1 cellular context compared by ENCODE assay signal in the genomic region with DNA sequence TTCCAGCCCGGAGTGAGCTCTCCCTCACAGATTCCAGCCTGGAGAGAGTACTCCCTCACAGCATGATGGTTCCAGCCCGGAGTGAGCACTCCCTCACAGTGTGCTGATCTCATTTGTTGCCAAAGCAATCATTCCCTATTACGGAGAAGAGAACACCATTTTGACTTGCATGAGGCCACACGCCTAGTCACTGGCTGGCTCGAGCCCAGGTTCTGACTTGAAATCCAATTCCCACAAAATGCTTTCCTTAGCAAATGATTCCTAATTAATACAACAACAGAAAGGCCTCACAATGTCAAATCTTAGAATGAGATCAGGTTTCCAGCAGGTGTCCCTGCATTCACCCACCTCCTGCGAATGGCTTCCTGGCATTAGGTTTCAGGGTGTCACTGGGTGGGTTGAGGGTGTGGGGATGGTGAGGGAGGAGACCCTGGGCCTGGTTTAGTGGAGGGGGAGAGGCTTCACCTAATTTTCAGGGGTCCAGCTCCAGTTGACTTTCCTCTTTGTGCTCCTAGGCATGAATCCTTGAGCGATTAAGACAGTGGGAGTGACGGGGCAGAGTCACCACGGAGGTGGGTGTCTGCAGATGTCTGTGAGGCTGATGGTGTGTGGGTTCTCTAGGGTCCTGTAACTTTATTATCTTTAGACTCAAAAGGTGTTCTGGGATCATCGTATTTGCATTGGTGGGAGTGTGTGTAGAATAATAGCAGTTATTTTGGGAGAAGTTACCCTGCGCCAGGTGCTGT.
TF ChIP-seq lines count a peak whose summit lies in the region.

No MANE protein-coding gene starts in this region.

TF ChIP-seq in IMR-90, 13 proteins besides CTCF, POLR2A, EP300 and RAD21:
- no peak for TF ChIP-seq NFE2L2 (IDR thresholded peaks at IDR 0.05; ENCODE audit: low read depth, low read length)
- no peak for TF ChIP-seq MAFK (IDR thresholded peaks at IDR 0.05; ENCODE audit: low read depth, low read length)
- TF ChIP-seq, protein P1, sequence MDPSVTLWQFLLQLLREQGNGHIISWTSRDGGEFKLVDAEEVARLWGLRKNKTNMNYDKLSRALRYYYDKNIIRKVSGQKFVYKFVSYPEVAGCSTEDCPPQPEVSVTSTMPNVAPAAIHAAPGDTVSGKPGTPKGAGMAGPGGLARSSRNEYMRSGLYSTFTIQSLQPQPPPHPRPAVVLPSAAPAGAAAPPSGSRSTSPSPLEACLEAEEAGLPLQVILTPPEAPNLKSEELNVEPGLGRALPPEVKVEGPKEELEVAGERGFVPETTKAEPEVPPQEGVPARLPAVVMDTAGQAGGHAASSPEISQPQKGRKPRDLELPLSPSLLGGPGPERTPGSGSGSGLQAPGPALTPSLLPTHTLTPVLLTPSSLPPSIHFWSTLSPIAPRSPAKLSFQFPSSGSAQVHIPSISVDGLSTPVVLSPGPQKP (IDR thresholded peaks at IDR 0.05; ENCODE audit: borderline replicate concordance, low read depth, low read length): no peak
- no peak for TF ChIP-seq BHLHE40 (IDR thresholded peaks at IDR 0.05; ENCODE audit: low read depth, low read length)
- no peak for TF ChIP-seq CEBPB (IDR thresholded peaks at IDR 0.05; ENCODE audit: low read depth, low read length)
- no peak for TF ChIP-seq MAZ (IDR thresholded peaks at IDR 0.05; ENCODE audit: borderline replicate concordance, low read depth, low read length)
- TF ChIP-seq, protein P2, sequence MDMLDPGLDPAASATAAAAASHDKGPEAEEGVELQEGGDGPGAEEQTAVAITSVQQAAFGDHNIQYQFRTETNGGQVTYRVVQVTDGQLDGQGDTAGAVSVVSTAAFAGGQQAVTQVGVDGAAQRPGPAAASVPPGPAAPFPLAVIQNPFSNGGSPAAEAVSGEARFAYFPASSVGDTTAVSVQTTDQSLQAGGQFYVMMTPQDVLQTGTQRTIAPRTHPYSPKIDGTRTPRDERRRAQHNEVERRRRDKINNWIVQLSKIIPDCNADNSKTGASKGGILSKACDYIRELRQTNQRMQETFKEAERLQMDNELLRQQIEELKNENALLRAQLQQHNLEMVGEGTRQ (IDR thresholded peaks at IDR 0.05; ENCODE audit: low read depth, low read length): no peak
- no peak for TF ChIP-seq RFX5 (IDR thresholded peaks at IDR 0.05; ENCODE audit: low read depth, low read length)
- no peak for TF ChIP-seq MXI1 (IDR thresholded peaks at IDR 0.05; ENCODE audit: borderline replicate concordance, low read depth, low read length)
- no peak for TF ChIP-seq SMC3 (IDR thresholded peaks at IDR 0.05; ENCODE audit: low read depth, low read length)
- no peak for TF ChIP-seq CHD1 (IDR thresholded peaks at IDR 0.05; ENCODE audit: low read depth, low read length)
- no peak for TF ChIP-seq FOS (IDR thresholded peaks at IDR 0.05; ENCODE audit: low read depth, low read length)
- TF ChIP-seq RCOR1 (IDR thresholded peaks at IDR 0.05; ENCODE audit: insufficient replicate concordance, low read length): no peak
